ENCODE assay signal across 11 cellular contexts in the genomic region with DNA sequence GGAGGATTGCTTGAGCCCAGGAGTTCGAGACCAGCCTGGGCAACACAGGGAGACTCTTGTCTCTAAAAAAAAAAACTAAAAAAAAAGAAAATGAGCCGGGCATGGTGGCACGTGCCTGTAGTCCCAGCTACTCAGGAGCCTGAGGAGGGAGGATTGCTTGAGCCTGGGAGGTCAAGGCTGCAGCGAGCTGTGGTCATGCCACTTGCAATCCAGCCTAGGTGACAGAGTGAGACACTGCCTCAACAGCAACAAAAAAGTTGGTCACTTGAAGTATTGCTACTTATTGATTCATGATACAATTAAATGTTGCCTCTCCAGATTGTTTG. TPM values are rescaled to one million over a fixed set of nuclear protein-coding genes. Genes with fewer than 3 reads are reported as not detected.
DNase-seq lines count a peak whose midpoint lies in the region; ATAC-seq, FAIRE-seq and TF ChIP-seq lines count a peak whose summit lies in the region.
"Had no signal": no experiment of that assay in that cellular context is flagged by ENCODE, and none has a peak within 500 bp of the region (broad histone marks: within the 10 kb centered on the region; RNA-seq: fewer than 3 reads in every experiment).

No MANE protein-coding gene starts in this region.

- intact Hi-C loops in upper lobe of right lung (cut with DNase I): no loop called here

- peak overlapping the region in 3 of 5 experiments; percentile 60 to 73 (median 61) for H3K27ac Mint-ChIP-seq in brain
- peak overlapping the region; percentile 99 for H3K27ac Mint-ChIP-seq in nephron progenitor cell

- TF ChIP-seq CTCF in brain (conservative IDR thresholded peaks at IDR 0.05) (no peak), nephron progenitor cell (IDR thresholded peaks at IDR 0.05) (no peak), D721Med (IDR thresholded peaks at IDR 0.05; ENCODE audit: insufficient read depth, missing control alignments) (no peak), upper lobe of right lung (IDR thresholded peaks at IDR 0.05) (no peak)

- H3K4me3 Mint-ChIP-seq in brain: peak overlapping the region in 4 of 5 experiments; percentile 32 to 75 (median 72)
- peak overlapping the region; percentile 82 for H3K4me3 Mint-ChIP-seq in nephron progenitor cell

- H3K36me3 Mint-ChIP-seq in brain (no peaks in the 10 kb centered on the region), nephron progenitor cell (ENCODE audit: low read depth) (no peaks in the 10 kb centered on the region)
- H3K36me3 Mint-ChIP-seq: activated naive CD4-positive, alpha-beta T cell treated with anti-CD3 and anti-CD28 coated beads, Interleukin-2, amount 50 U/mL, for 72 hours; CD8-positive, alpha-beta memory T cell had no signal

- peaks cover 0 to 3% (median 0%) of the 10 kb centered on the region in 5 experiments for H3K9me3 Mint-ChIP-seq in brain
- H3K9me3 Mint-ChIP-seq in nephron progenitor cell: peaks cover 4% of the 10 kb centered on the region
- H3K9me3 Mint-ChIP-seq: activated naive CD4-positive, alpha-beta T cell treated with anti-CD3 and anti-CD28 coated beads, Interleukin-2, amount 50 U/mL, for 72 hours; CD8-positive, alpha-beta memory T cell had no signal

- H3K27ac ChIP-seq in HUES48 (ENCODE audit: low read depth, low read length): no peak overlapping the region
- H3K27ac ChIP-seq in upper lobe of right lung: no peak overlapping the region
- H3K27ac ChIP-seq: colonic mucosa had no signal

- H3K9me3 ChIP-seq in HUES48 (ENCODE audit: control insufficient read depth, insufficient read depth, low read length): no peaks in the 10 kb centered on the region
- no peaks in the 10 kb centered on the region for H3K9me3 ChIP-seq in upper lobe of right lung
- H3K9me3 ChIP-seq: colonic mucosa had no signal

- H3K4me3 ChIP-seq in HUES48 (ENCODE audit: low read depth, low read length): peak overlapping the region; percentile 68
- no peak overlapping the region for H3K4me3 ChIP-seq in upper lobe of right lung
- H3K4me3 ChIP-seq: colonic mucosa had no signal

- no peaks in the 10 kb centered on the region for H3K27me3 ChIP-seq in HUES48 (ENCODE audit: control insufficient read depth, insufficient read depth, low read length)
- H3K27me3 ChIP-seq in upper lobe of right lung: no peaks in the 10 kb centered on the region
- H3K27me3 ChIP-seq: colonic mucosa had no signal

- no peaks in the 10 kb centered on the region for H3K4me1 ChIP-seq in HUES48 (ENCODE audit: control insufficient read depth, insufficient read depth, low read length)
- peaks cover 4% of the 10 kb centered on the region for H3K4me1 ChIP-seq in upper lobe of right lung
- H3K4me1 ChIP-seq: colonic mucosa had no signal

- no peaks in the 10 kb centered on the region for H3K36me3 ChIP-seq in HUES48 (ENCODE audit: control insufficient read depth, insufficient read depth, low read length)
- H3K36me3 ChIP-seq in upper lobe of right lung: no peaks in the 10 kb centered on the region
- H3K36me3 ChIP-seq: colonic mucosa had no signal

- DNase-seq in nephron progenitor cell (no peak), DMS53 (lab: John Stamatoyannopoulos, UW) (no peak), D721Med (ENCODE audit: insufficient read length, low spot score) (no peak), upper lobe of right lung (no peak)

- peaks cover 21% of the 10 kb centered on the region for H3K4me1 Mint-ChIP-seq in brain
- peaks cover 17% of the 10 kb centered on the region for H3K4me1 Mint-ChIP-seq in nephron progenitor cell

- H3K9ac ChIP-seq in HUES48 (ENCODE audit: low read depth, low read length): peak overlapping the region; percentile 68

- no peak for FAIRE-seq in D721Med (lab: Jason Lieb, UNC)

- H3K27me3 Mint-ChIP-seq in brain (peaks cover 8% of the 10 kb centered on the region), nephron progenitor cell (ENCODE audit: low read depth, poor library complexity) (peaks cover 9% of the 10 kb centered on the region)

- ATAC-seq in GM18502 (IDR thresholded peaks at IDR 0.05; ENCODE audit: poor library complexity, unreplicated experiment) (peak; percentile 22), GM21367 (IDR thresholded peaks at IDR 0.05; ENCODE audit: unreplicated experiment) (no peak), upper lobe of right lung (no peak)

RNA-seq across cellular contexts. Expression of a gene that starts 57.9 kb away (rescaled TPM):
- 17.3 TPM for polyA plus RNA-seq in brain (ENCODE audit: insufficient read depth, low read depth, low replicate concordance)
- 29.0 TPM for total RNA-seq in upper lobe of right lung
